ENCODE assay signal across 8 cellular contexts in the genomic region with DNA sequence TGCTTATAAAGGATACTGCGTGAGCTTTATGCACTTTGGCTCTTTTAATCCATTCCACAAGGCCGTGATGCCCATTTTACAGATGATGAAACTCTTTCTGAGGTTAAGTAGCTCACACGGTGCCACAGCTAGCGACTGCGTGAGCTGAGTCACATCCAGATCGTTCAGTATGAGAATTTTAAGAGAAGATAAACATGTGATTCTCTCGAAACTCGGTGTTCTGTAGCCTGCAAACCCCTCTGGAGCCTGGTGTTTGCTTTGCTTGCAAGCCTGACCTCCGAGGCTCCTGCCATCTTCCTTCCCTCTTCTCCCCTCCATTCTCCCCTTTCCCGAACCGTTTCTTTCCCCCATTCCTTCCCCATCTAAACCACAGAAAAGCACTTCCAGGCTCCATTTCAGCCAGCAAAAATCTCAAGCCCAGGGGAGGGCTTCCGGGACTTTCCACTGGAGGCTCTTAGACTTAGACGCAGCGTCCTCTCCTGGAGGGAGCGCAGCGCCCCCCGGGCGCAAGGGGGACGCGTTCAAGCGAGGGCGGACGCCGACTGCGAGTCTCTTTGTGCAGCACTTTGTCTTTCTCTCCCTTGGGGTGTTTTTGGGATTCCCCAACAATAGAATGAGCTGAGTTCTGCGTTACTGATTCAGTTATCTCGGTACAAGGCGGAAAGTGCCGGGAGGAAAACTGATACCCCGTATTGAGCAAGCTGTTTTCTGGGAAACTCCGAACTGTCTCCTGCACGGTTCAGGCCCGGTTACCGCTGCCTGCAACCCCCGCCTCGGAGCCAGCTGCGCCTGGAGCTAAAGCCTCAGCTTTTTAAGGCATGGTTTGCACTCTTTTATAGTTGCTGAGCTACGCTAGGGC.
A peak's percentile ranks its signal among the peaks of the same experiment; 100 is the strongest.
DNase-seq lines count a peak whose midpoint lies in the region; ATAC-seq lines count a peak whose summit lies in the region.

No MANE protein-coding gene starts in this region.

- peaks cover 29% of the 10 kb centered on the region for H3K27me3 Mint-ChIP-seq in activated naive CD8-positive, alpha-beta T cell

- peaks cover 14% of the 10 kb centered on the region for H3K27me3 ChIP-seq in iPS-18a (ENCODE audit: control insufficient read depth, insufficient read depth, low read length)

- no peaks in the 10 kb centered on the region for H3K36me3 Mint-ChIP-seq in activated naive CD8-positive, alpha-beta T cell

- H3K9ac ChIP-seq in iPS-18a (ENCODE audit: low read length): peak overlapping the region; percentile 25

- no peak overlapping the region for H3K27ac ChIP-seq in iPS-18a (ENCODE audit: low read length)

- peaks cover 4% of the 10 kb centered on the region for H3K9me3 Mint-ChIP-seq in activated naive CD8-positive, alpha-beta T cell (ENCODE audit: low read depth)

- peaks cover 7% of the 10 kb centered on the region for H3K4me1 Mint-ChIP-seq in activated naive CD8-positive, alpha-beta T cell (ENCODE audit: low read depth)

- peak overlapping the region; percentile 40 for H3K4me3 Mint-ChIP-seq in activated naive CD8-positive, alpha-beta T cell

- no peak overlapping the region for H3K27ac Mint-ChIP-seq in activated naive CD8-positive, alpha-beta T cell

- peak; percentile 61 for ATAC-seq in GM19043 (IDR thresholded peaks at IDR 0.05; ENCODE audit: low read depth, unreplicated experiment)
- peak; percentile 59 for ATAC-seq in HG03139 (IDR thresholded peaks at IDR 0.05; ENCODE audit: unreplicated experiment)

- peak; percentile 58 for DNase-seq in DMS53 (lab: John Stamatoyannopoulos, UW)
- DNase-seq in stimulated activated CD4-positive, alpha-beta T cell treated with anti-CD3 and anti-CD28 coated beads, Interleukin-1b, Interleukin-23, amount 100 ng/mL, for 48 hours: peak; percentile 46
- no peak for DNase-seq in NCI-H2171 (lab: John Stamatoyannopoulos, UW)
- DNase-seq in activated effector memory CD4-positive, alpha-beta T cell treated with anti-CD3 and anti-CD28 coated beads, Interleukin-2, amount 50 U/mL, for 16 hours: no peak

- peaks cover 3% of the 10 kb centered on the region for H3K4me1 ChIP-seq in iPS-18a (ENCODE audit: control insufficient read depth, low read depth, low read length)

- H3K36me3 ChIP-seq in iPS-18a (ENCODE audit: control insufficient read depth, low read depth, low read length): no peaks in the 10 kb centered on the region

- peak overlapping the region; percentile 33 for H3K4me3 ChIP-seq in iPS-18a (ENCODE audit: low read length)

- H3K9me3 ChIP-seq in iPS-18a (ENCODE audit: control insufficient read depth, low read depth, low read length): no peaks in the 10 kb centered on the region

Comparison
In these comparisons a context has a peak if more than half of its experiments do, and no peak if none do; other contexts are left out.
1. DNase-seq: peak in DMS53 (single experiment) and stimulated activated CD4-positive, alpha-beta T cell treated with anti-CD3 and anti-CD28 coated beads, Interleukin-1b, Interleukin-23, amount 100 ng/mL, for 48 hours (single experiment); none in NCI-H2171 (single experiment) and activated effector memory CD4-positive, alpha-beta T cell treated with anti-CD3 and anti-CD28 coated beads, Interleukin-2, amount 50 U/mL, for 16 hours (single experiment).